ENCODE assay signal across 23 cellular contexts in the genomic region with DNA sequence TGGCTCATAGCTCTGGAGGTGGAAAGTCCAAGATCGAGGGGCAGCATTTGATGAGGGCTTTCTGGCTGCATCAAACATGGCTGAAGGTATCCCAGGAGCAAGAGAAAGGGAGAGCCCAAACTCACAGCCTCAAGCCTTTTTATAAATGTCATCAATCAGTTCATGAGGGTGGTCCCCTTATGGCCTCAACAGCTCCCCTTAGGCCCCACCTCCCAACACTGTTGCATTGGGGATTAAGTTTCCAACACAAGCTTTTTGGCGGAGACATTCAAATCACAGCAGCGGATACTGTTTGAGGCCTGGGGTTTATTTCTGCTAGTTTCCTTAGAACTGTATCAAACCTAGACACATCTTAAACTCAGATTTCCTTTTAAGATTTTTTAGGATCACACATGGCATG. TPM values are rescaled to one million over a fixed set of nuclear protein-coding genes. Genes with fewer than 3 reads are reported as not detected.
"Had no signal": no experiment of that assay in that cellular context is flagged by ENCODE, and none has a peak within 500 bp of the region (broad histone marks: within the 10 kb centered on the region; RNA-seq: fewer than 3 reads in every experiment).

No MANE protein-coding gene starts in this region.

- H3K9ac ChIP-seq: KMS-11 had no signal

- H3K27ac ChIP-seq: HL-60, KMS-11, SJSA1, SK-N-MC had no signal

- H3K27ac Mint-ChIP-seq: IgD-negative memory B cell had no signal

- H3K9me3 ChIP-seq: SJSA1 had no signal

- FAIRE-seq: HTR-8/SVneo, K562 had no signal

- H3K4me3 ChIP-seq: K562, SJSA1, SK-N-MC had no signal

- H3K4me2 ChIP-seq: KMS-11 had no signal

- H3K4me3 Mint-ChIP-seq: IgD-negative memory B cell had no signal

- H3K27me3 ChIP-seq: SJSA1 had no signal

- H3K36me3 ChIP-seq: SJSA1 had no signal

- ATAC-seq: K562 had no signal

- DNase-seq: Kasumi-1, MV-4-11, NCI-H1048, NCI-H1105 treated with DMSO at 0.1 percent for 48 hours, NCI-H1417 treated with DMSO at 0.1 percent for 48 hours, NCI-H146, NCI-H187 treated with DMSO at 0.1 percent for 48 hours, NCI-H2029 treated with DMSO at 0.1 percent for 48 hours, NCI-H2171 treated with DMSO at 0.1 percent for 48 hours, NCI-H345, NCI-H446 treated with DMSO at 0.1 percent for 48 hours, NCI-H510A treated with DMSO at 0.1 percent for 48 hours, NCI-H526, Right ventricle myocardium superior, RPMI8226, SIG-M5 had no signal

- H3K4me1 Mint-ChIP-seq: IgD-negative memory B cell had no signal

- H3K4me1 ChIP-seq: SJSA1 had no signal

- H3K9me3 Mint-ChIP-seq: IgD-negative memory B cell had no signal

RNA-seq across cellular contexts. Expression of a gene that starts 26.6 kb away (rescaled TPM):
- polyA plus RNA-seq: IgD-negative memory B cell had no signal
